Comparison of ENCODE assay signal across 8 cellular contexts in genomic region chr19:1244693-1245451, GRCh38. TPM values are rescaled to one million over a fixed set of nuclear protein-coding genes. Genes with fewer than 3 reads are reported as not detected.
DNase-seq lines count a peak whose midpoint lies in the region; ATAC-seq, FAIRE-seq and TF ChIP-seq lines count a peak whose summit lies in the region.

No MANE protein-coding gene starts in this region.

- no peaks in the 10 kb centered on the region for H3F3A ChIP-seq in PC-3 (ENCODE audit: low read length, unreplicated experiment)

- no peaks in the 10 kb centered on the region for H3K27me3 ChIP-seq in BJ (ENCODE audit: control insufficient read depth, insufficient read depth, low read length)
- no peaks in the 10 kb centered on the region for H3K27me3 ChIP-seq in PC-3 (ENCODE audit: low read length)

- TF ChIP-seq CTCF in BJ (IDR thresholded peaks at IDR 0.05; ENCODE audit: insufficient read depth, low read depth, low read length) (no peak), PC-3 (conservative IDR thresholded peaks at IDR 0.05; ENCODE audit: low read depth, low read length) (no peak; the same call in 1 of the 2 replicates), epithelial cell of esophagus (IDR thresholded peaks at IDR 0.05; ENCODE audit: insufficient read depth, low read depth, low read length, missing control alignments) (no peak), neural crest cell (conservative IDR thresholded peaks at IDR 0.05) (no peak)

- in situ Hi-C loops in G401 (cut with HindIII; ENCODE audit: low sequenced_read_pairs) = no loop called here

- BruUV-seq in PC-3 (replicated peaks; lab: Mats Ljungman, UMichigan) = no TSS peak

- H3K9me3 ChIP-seq in PC-3 (ENCODE audit: low read length) = no peaks in the 10 kb centered on the region

- H3K36me3 Mint-ChIP-seq in neural crest cell (ENCODE audit: low read depth) = peaks cover 2% of the 10 kb centered on the region

- ATAC-seq in PC-3 = no peak

- H3K9me3 Mint-ChIP-seq in neural crest cell = no peaks in the 10 kb centered on the region

- CTCF ChIA-PET in BJ (lab: Yijun Ruan, JAX) = interaction anchor here (0.6 to 7.5 kb wide), 37 partner anchors 8 to 342 kb away, joined by 3 to 437 read pairs (median 4); partner anchors contain the start of genes CIRBP, FAM174C, GPX4 and RNU6-2
- CTCF ChIA-PET in PC-3 (lab: Charles Lee) = interaction anchor here (0.6 to 2.6 kb wide), 8 partner anchors 17 to 1023 kb away, joined by 3 to 124 read pairs (median 4); partner anchors contain the start of genes CIRBP and FAM174C

- peak overlapping the region; percentile 89 for H3K4me3 Mint-ChIP-seq in neural crest cell

- peaks cover 37% of the 10 kb centered on the region for H3K4me1 ChIP-seq in PC-3 (ENCODE audit: insufficient read depth, low read length)

- H2AFZ ChIP-seq in PC-3 (ENCODE audit: low read length) = no peak overlapping the region

- peak overlapping the region; percentile 84 for H3K4me2 ChIP-seq in PC-3 (ENCODE audit: low read length)

- H3K9me2 ChIP-seq in PC-3 (replicated peaks; ENCODE audit: low read length) = no peaks in the 10 kb centered on the region

- peaks cover 2% of the 10 kb centered on the region for H3K36me3 ChIP-seq in BJ (ENCODE audit: control insufficient read depth, insufficient read depth, low read length)
- no peaks in the 10 kb centered on the region for H3K36me3 ChIP-seq in PC-3 (ENCODE audit: low read depth, low read length)

- no peak for FAIRE-seq in frontal cortex (lab: Jason Lieb, UNC)

- peaks cover 9% of the 10 kb centered on the region for H3K4me1 Mint-ChIP-seq in neural crest cell

- peaks cover 46% of the 10 kb centered on the region for H3K79me2 ChIP-seq in PC-3 (ENCODE audit: low read length)

- H3K27me3 Mint-ChIP-seq in neural crest cell (ENCODE audit: low read depth) = peaks cover 4% of the 10 kb centered on the region

- H3K4me3 ChIP-seq in BJ (ENCODE audit: low read depth, low read length) (peak overlapping the region; percentile 24), PC-3 (ENCODE audit: low read length) (no peak overlapping the region; the same call in 1 of the 2 replicates), epithelial cell of esophagus (ENCODE audit: low read length) (peak overlapping the region; percentile 15)

- no peak for DNase-seq in BJ (ENCODE audit: low read depth)
- no peak for DNase-seq in PC-3
- DNase-seq in epithelial cell of esophagus (ENCODE audit: low read depth) = no peak
- DNase-seq in neural crest cell (ENCODE audit: low read depth, low spot score) = no peak
- no peak for DNase-seq in HCEC 1CT
- DNase-seq in 8988T = no peak
- no peak for DNase-seq in frontal cortex (ENCODE audit: low spot score in 2 of 2)
- no peak for DNase-seq in G401 (ENCODE audit: low spot score)

- no peak overlapping the region for H3K27ac Mint-ChIP-seq in neural crest cell (ENCODE audit: unreplicated experiment)

- no peak overlapping the region; the same call in 1 of the 2 replicates for H3K9ac ChIP-seq in PC-3 (ENCODE audit: low read length)

- POLR2A ChIA-PET in BJ (lab: Charles Lee) = interaction anchor here (0.5 to 4.5 kb wide), 5 partner anchors 8 to 260 kb away, joined by 3 to 78 read pairs (median 7); partner anchors contain the start of gene CIRBP
- POLR2A ChIA-PET in PC-3 (lab: Charles Lee; ENCODE audit: unreplicated experiment) = interaction anchor here (1.8 kb wide), 1 partner anchor 24 kb away, joined by 6 read pairs; no protein-coding TSS in a partner anchor

- no peaks in the 10 kb centered on the region for H4K20me1 ChIP-seq in PC-3 (ENCODE audit: low read length)

- intact Hi-C loops in PC-3 (cut with micrococcal nuclease) = loop anchor here (1.0 kb wide), 1 partner anchor 21 kb away; no protein-coding TSS in a partner anchor

- no peak overlapping the region for H3K27ac ChIP-seq in PC-3 (ENCODE audit: low read length)

RNA-seq across cellular contexts. Expression of gene ATP5F1D, which starts 3.3 kb away (rescaled TPM):
- 57.9 and 65.1 TPM in 2 replicates for polyA plus RNA-seq in BJ (2011; rRNA removed)
- 29.1 and 30.1 TPM in 2 replicates for polyA minus RNA-seq in BJ (2011; rRNA and poly(A)+ RNA removed)
- total RNA-seq in PC-3 (2014; rRNA removed) (102 and 187 TPM in 2 replicates), neural crest cell (140 and 141 TPM in 2 replicates), frontal cortex (11.0 TPM)
- 61.3 and 98.5 TPM in 2 replicates for total RNA-seq in G401 (2014; rRNA removed; shearing (Covaris generic))

RNA-seq across cellular contexts. Expression of gene MIDN, which starts 3.5 kb away (rescaled TPM):
- polyA plus RNA-seq in BJ (2011; rRNA removed) = 6.9 and 8.4 TPM in 2 replicates
- polyA minus RNA-seq in BJ (2011; rRNA and poly(A)+ RNA removed) = 21.3 and 25.6 TPM in 2 replicates
- total RNA-seq in PC-3 (2014; rRNA removed) (17.3 and 41.8 TPM in 2 replicates), neural crest cell (177 and 187 TPM in 2 replicates), frontal cortex (14.3 TPM)
- 14.0 and 17.5 TPM in 2 replicates for total RNA-seq in G401 (2014; rRNA removed; shearing (Covaris generic))

RNA-seq across cellular contexts. Expression of gene CBARP, which starts 7.1 kb away (rescaled TPM):
- 0.97 and 1.6 TPM in 2 replicates for polyA plus RNA-seq in BJ (2011; rRNA removed)
- 0.62 and 0.67 TPM in 2 replicates for polyA minus RNA-seq in BJ (2011; rRNA and poly(A)+ RNA removed)
- 3.3 and 6.3 TPM in 2 replicates for total RNA-seq in PC-3 (2014; rRNA removed)
- 26.2 and 27.1 TPM in 2 replicates for total RNA-seq in neural crest cell
- 5.3 TPM for total RNA-seq in frontal cortex
- total RNA-seq in G401 (2014; rRNA removed; shearing (Covaris generic)) = 3.6 and 5.6 TPM in 2 replicates

RNA-seq across cellular contexts. Expression of gene CIRBP, which starts 24.3 kb away (rescaled TPM):
- polyA plus RNA-seq in BJ (2011; rRNA removed) = 342 and 372 TPM in 2 replicates
- polyA minus RNA-seq in BJ (2011; rRNA and poly(A)+ RNA removed) = 69.9 and 93.9 TPM in 2 replicates
- total RNA-seq in PC-3 (2014; rRNA removed) (136 and 197 TPM in 2 replicates), neural crest cell (414 and 421 TPM in 2 replicates), frontal cortex (573 TPM)
- 196 and 215 TPM in 2 replicates for total RNA-seq in G401 (2014; rRNA removed; shearing (Covaris generic))

RNA-seq across cellular contexts. Expression of gene FAM174C, which starts 30.5 kb away (rescaled TPM):
- 24.6 and 37.5 TPM in 2 replicates for polyA plus RNA-seq in BJ (2011; rRNA removed)
- polyA minus RNA-seq in BJ (2011; rRNA and poly(A)+ RNA removed) = 8.6 TPM in 2 replicates
- total RNA-seq in PC-3 (2014; rRNA removed) (110 and 133 TPM in 2 replicates), neural crest cell (33.3 and 36.6 TPM in 2 replicates), frontal cortex (8.6 TPM)
- 37.9 and 45.0 TPM in 2 replicates for total RNA-seq in G401 (2014; rRNA removed; shearing (Covaris generic))
